ENCODE assay signal across 21 cellular contexts in genomic region chr4:114037981-114038380, GRCh38. TPM values are rescaled to one million over a fixed set of nuclear protein-coding genes. Genes with fewer than 3 reads are reported as not detected.
"Had no signal": no experiment of that assay in that cellular context is flagged by ENCODE, and none has a peak within 500 bp of the region (broad histone marks: within the 10 kb centered on the region; RNA-seq: fewer than 3 reads in every experiment).

No MANE protein-coding gene starts in this region.

- ATAC-seq: activated CD8-positive, alpha-beta T cell treated with anti-CD3 and anti-CD28 coated beads, Interleukin-2, amount 10 ng/mL, durations not matched to agents 7 days and 5 days; WTC11 had no signal

- DNase-seq: activated CD4-positive, alpha-beta T cell treated with anti-CD3 and anti-CD28 coated beads for 48 hours; activated CD4-positive, alpha-beta T cell treated with anti-CD3 and anti-CD28 coated beads, Interleukin-2, amount 50 U/mL, for 4 hours; activated CD4-positive, CD25-positive, alpha-beta regulatory T cell treated with anti-CD3 and anti-CD28 coated beads, Interleukin-2, amount 50 U/mL, for 72 hours; activated CD8-positive, alpha-beta memory T cell treated with anti-CD3 and anti-CD28 coated beads, Interleukin-2, amount 50 U/mL, for 48 hours; activated CD8-positive, alpha-beta T cell treated with anti-CD3 and anti-CD28 coated beads, Interleukin-2, amount 10 ng/mL, durations not matched to agents 7 days and 5 days; activated effector memory CD4-positive, alpha-beta T cell treated with Interleukin-2 at 50 U/mL for 16 hours; activated naive CD4-positive, alpha-beta T cell; activated T-cell treated with anti-CD3 and anti-CD28 coated beads, Interleukin-2, amount 50 U/mL, for 1 hour; aorta; caudate nucleus; colonic mucosa; KG1; NCI-H1092; NCI-H1694 treated with DMSO at 0.1 percent for 48 hours; NCI-H226; NCI-H510A; NCI-H82 had no signal

- H3K9me3 ChIP-seq: breast epithelium, colonic mucosa had no signal

- H3K27me3 ChIP-seq: breast epithelium, colonic mucosa had no signal

- H3K4me3 ChIP-seq: breast epithelium, colonic mucosa had no signal

- H3K4me1 ChIP-seq: breast epithelium had no signal

- H3K27ac ChIP-seq: breast epithelium had no signal

- H3K36me3 ChIP-seq: breast epithelium, colonic mucosa had no signal

RNA-seq across cellular contexts. Expression of gene ARSJ, which starts 58.5 kb away (rescaled TPM):
- total RNA-seq: activated CD8-positive, alpha-beta T cell treated with anti-CD3 and anti-CD28 coated beads, Interleukin-2, amount 10 ng/mL, durations not matched to agents 7 days and 5 days; activated T-helper 1 cell treated with anti-CD3 and anti-CD28 coated beads, Interleukin-12 subunit alpha, Interleukin-12 subunit beta, Interleukin-2, Interleukin-4 antibody, amounts not matched to agents 30 ng/mL and 10 ng/mL and 1 ng/mL, durations not matched to agents 14 hours and 24 hours and 36 hours; OCI-LY7 had no signal
